ENCODE assay signal across 27 cellular contexts in the genomic region with DNA sequence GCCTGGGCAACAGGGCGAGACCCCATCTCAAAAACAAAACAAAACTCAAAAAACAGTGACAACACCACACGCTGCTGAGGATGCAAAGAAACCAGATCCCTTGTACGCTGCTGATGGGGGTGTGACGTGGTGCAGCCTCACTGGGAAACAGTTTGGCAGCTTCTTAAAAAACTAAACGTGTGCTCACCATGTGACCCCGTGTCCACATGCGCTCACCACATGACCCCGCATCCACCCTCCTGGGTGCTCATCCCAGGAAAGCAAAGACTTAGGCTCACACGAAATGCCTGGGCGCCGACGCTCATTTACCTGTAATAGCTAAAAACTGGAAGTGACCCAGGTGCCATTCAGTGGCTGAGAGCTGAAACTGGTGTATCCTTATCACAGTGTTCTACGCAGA. TPM values are rescaled to one million over a fixed set of nuclear protein-coding genes. Genes with fewer than 3 reads are reported as not detected.
"Had no signal": no experiment of that assay in that cellular context is flagged by ENCODE, and none has a peak within 500 bp of the region (broad histone marks: within the 10 kb centered on the region; RNA-seq: fewer than 3 reads in every experiment).

No MANE protein-coding gene starts in this region.

- H3K4me1 ChIP-seq: ascending aorta, left lung, uterus had no signal

- H3K4me3 ChIP-seq: ascending aorta, esophagus muscularis mucosa, left lung, mucosa of descending colon, skin epidermis, uterus had no signal

- H3K36me3 Mint-ChIP-seq: natural killer cell treated with Interleukin-12 subunit alpha and Interleukin-12 subunit beta and Interleukin-15 and Interleukin-18, amount 100 ng/mL, for 72 hours had no signal

- H3K4me3 Mint-ChIP-seq: activated CD4-positive, alpha-beta T cell treated with anti-CD3 and anti-CD28 coated beads, Interleukin-2, amount 10 ng/mL, durations not matched to agents 24 days and 14 days; activated CD8-positive, alpha-beta T cell treated with anti-CD3 and anti-CD28 coated beads for 36 hours; activated naive CD8-positive, alpha-beta T cell treated with anti-CD3 and anti-CD28 coated beads, Interleukin-2, amount 10 ng/mL, durations not matched to agents 7 days and 5 days; activated T-cell treated with anti-CD3 and anti-CD28 coated beads, Interleukin-2, amount 50 U/mL, for 4 hours; activated T-helper 17 cell treated with anti-CD3 and anti-CD28 coated beads, Interleukin-2, amount 50 U/mL, for 72 hours; brain; natural killer cell treated with Interleukin-12 subunit alpha and Interleukin-12 subunit beta and Interleukin-15 and Interleukin-18, amount 100 ng/mL, for 72 hours; stimulated activated memory B cell treated with anti-CD40 and anti-IgM and Interleukin-4, amounts not matched to agents 10 μg/mL and 1 μg/mL and 100 μg/mL, for 72 hours; stimulated activated naive CD8-positive, alpha-beta T cell treated with anti-CD3 and anti-CD28 coated beads, Interleukin-15, amount 100 ng/mL, for 72 hours; type B pancreatic cell had no signal

- H3K27ac Mint-ChIP-seq: activated CD4-positive, alpha-beta T cell treated with anti-CD3 and anti-CD28 coated beads, Interleukin-2, amount 10 ng/mL, durations not matched to agents 24 days and 14 days; activated CD8-positive, alpha-beta T cell treated with anti-CD3 and anti-CD28 coated beads for 36 hours; activated naive CD8-positive, alpha-beta T cell treated with anti-CD3 and anti-CD28 coated beads, Interleukin-2, amount 10 ng/mL, durations not matched to agents 7 days and 5 days; natural killer cell treated with Interleukin-12 subunit alpha and Interleukin-12 subunit beta and Interleukin-15 and Interleukin-18, amount 100 ng/mL, for 72 hours; stimulated activated memory B cell treated with anti-CD40 and anti-IgM and Interleukin-4, amounts not matched to agents 10 μg/mL and 1 μg/mL and 100 μg/mL, for 72 hours; type B pancreatic cell had no signal

- H3K9me3 ChIP-seq: ascending aorta, esophagus muscularis mucosa, left lung, mucosa of descending colon, uterus had no signal

- H3K27ac ChIP-seq: ascending aorta, esophagus muscularis mucosa, left lung, skin epidermis, uterus, WERI-Rb-1 had no signal

- H3K27me3 Mint-ChIP-seq: activated CD4-positive, alpha-beta T cell treated with anti-CD3 and anti-CD28 coated beads, Interleukin-2, amount 10 ng/mL, durations not matched to agents 24 days and 14 days; activated CD8-positive, alpha-beta T cell treated with anti-CD3 and anti-CD28 coated beads for 36 hours; activated naive CD8-positive, alpha-beta T cell treated with anti-CD3 and anti-CD28 coated beads, Interleukin-2, amount 10 ng/mL, durations not matched to agents 7 days and 5 days; activated T-helper 17 cell treated with anti-CD3 and anti-CD28 coated beads, Interleukin-2, amount 50 U/mL, for 72 hours; brain; natural killer cell treated with Interleukin-12 subunit alpha and Interleukin-12 subunit beta and Interleukin-15 and Interleukin-18, amount 100 ng/mL, for 72 hours; stimulated activated memory B cell treated with anti-CD40 and anti-IgM and Interleukin-4, amounts not matched to agents 10 μg/mL and 1 μg/mL and 100 μg/mL, for 72 hours; stimulated activated naive CD8-positive, alpha-beta T cell treated with anti-CD3 and anti-CD28 coated beads, Interleukin-15, amount 100 ng/mL, for 72 hours; type B pancreatic cell had no signal

- FAIRE-seq: islet of Langerhans had no signal

- ATAC-seq: activated CD4-positive, CD25-positive, alpha-beta regulatory T cell treated with anti-CD3 and anti-CD28 coated beads, Interleukin-2, amount 50 U/mL, for 24 hours; activated CD8-positive, alpha-beta T cell treated with anti-CD3 and anti-CD28 coated beads for 36 hours; activated T-cell treated with anti-CD3 and anti-CD28 coated beads, Interleukin-2, amount 50 U/mL, for 4 hours; activated T-helper 17 cell treated with anti-CD3 and anti-CD28 coated beads, Interleukin-2, amount 50 U/mL, for 72 hours; left lung; mucosa of descending colon; natural killer cell treated with Interleukin-12 subunit alpha and Interleukin-12 subunit beta and Interleukin-15 and Interleukin-18, amount 100 ng/mL, for 72 hours; sciatic nerve; stimulated activated memory B cell treated with anti-CD40 and anti-IgM and Interleukin-4, amounts not matched to agents 10 μg/mL and 1 μg/mL and 100 μg/mL, for 72 hours; stimulated activated naive CD8-positive, alpha-beta T cell treated with anti-CD3 and anti-CD28 coated beads, Interleukin-15, amount 100 ng/mL, for 72 hours had no signal

- H3K27me3 ChIP-seq: ascending aorta, esophagus muscularis mucosa, left lung, uterus had no signal

- H3K4me1 Mint-ChIP-seq: activated naive CD8-positive, alpha-beta T cell treated with anti-CD3 and anti-CD28 coated beads, Interleukin-2, amount 10 ng/mL, durations not matched to agents 7 days and 5 days; activated T-helper 17 cell treated with anti-CD3 and anti-CD28 coated beads, Interleukin-2, amount 50 U/mL, for 72 hours; brain; stimulated activated memory B cell treated with anti-CD40 and anti-IgM and Interleukin-4, amounts not matched to agents 10 μg/mL and 1 μg/mL and 100 μg/mL, for 72 hours; stimulated activated naive CD8-positive, alpha-beta T cell treated with anti-CD3 and anti-CD28 coated beads, Interleukin-15, amount 100 ng/mL, for 72 hours had no signal

- DNase-seq: activated CD4-positive, alpha-beta T cell treated with anti-CD3 and anti-CD28 coated beads, Interleukin-2, amount 10 ng/mL, durations not matched to agents 24 days and 14 days; activated CD8-positive, alpha-beta T cell treated with anti-CD3 and anti-CD28 coated beads for 36 hours; activated naive CD8-positive, alpha-beta T cell treated with anti-CD3 and anti-CD28 coated beads, Interleukin-2, amount 10 ng/mL, durations not matched to agents 7 days and 5 days; activated T-cell treated with anti-CD3 and anti-CD28 coated beads, Interleukin-2, amount 50 U/mL, for 4 hours; caudate nucleus; foreskin melanocyte; left lung; mucosa of descending colon; stimulated activated CD4-positive, alpha-beta T cell treated with anti-CD3 and anti-CD28 coated beads, Interleukin-12 subunit alpha, Interleukin-12 subunit beta, amount 100 ng/mL, for 4 hours; stimulated activated CD4-positive, alpha-beta T cell treated with anti-CD3 and anti-CD28 coated beads, Interleukin-4, amount 100 ng/mL, for 24 hours; stimulated activated naive CD8-positive, alpha-beta T cell treated with anti-CD3 and anti-CD28 coated beads, Interleukin-15, amount 100 ng/mL, for 72 hours; substantia nigra; T-helper 1 cell; T1000; uterus; WERI-Rb-1 had no signal

- H3K36me3 ChIP-seq: uterus, WERI-Rb-1 had no signal

- H3K9me3 Mint-ChIP-seq: activated CD4-positive, alpha-beta T cell treated with anti-CD3 and anti-CD28 coated beads, Interleukin-2, amount 10 ng/mL, durations not matched to agents 24 days and 14 days; activated CD8-positive, alpha-beta T cell treated with anti-CD3 and anti-CD28 coated beads for 36 hours; activated naive CD8-positive, alpha-beta T cell treated with anti-CD3 and anti-CD28 coated beads, Interleukin-2, amount 10 ng/mL, durations not matched to agents 7 days and 5 days; activated T-cell treated with anti-CD3 and anti-CD28 coated beads, Interleukin-2, amount 50 U/mL, for 4 hours; activated T-helper 17 cell treated with anti-CD3 and anti-CD28 coated beads, Interleukin-2, amount 50 U/mL, for 72 hours; brain; natural killer cell treated with Interleukin-12 subunit alpha and Interleukin-12 subunit beta and Interleukin-15 and Interleukin-18, amount 100 ng/mL, for 72 hours; stimulated activated memory B cell treated with anti-CD40 and anti-IgM and Interleukin-4, amounts not matched to agents 10 μg/mL and 1 μg/mL and 100 μg/mL, for 72 hours; stimulated activated naive CD8-positive, alpha-beta T cell treated with anti-CD3 and anti-CD28 coated beads, Interleukin-15, amount 100 ng/mL, for 72 hours; type B pancreatic cell had no signal

RNA-seq across cellular contexts. Expression of a gene that starts 35.0 kb away (rescaled TPM):
- total RNA-seq: ascending aorta, sciatic nerve had no signal
